ENCODE assay signal across 8 cellular contexts in the genomic region with DNA sequence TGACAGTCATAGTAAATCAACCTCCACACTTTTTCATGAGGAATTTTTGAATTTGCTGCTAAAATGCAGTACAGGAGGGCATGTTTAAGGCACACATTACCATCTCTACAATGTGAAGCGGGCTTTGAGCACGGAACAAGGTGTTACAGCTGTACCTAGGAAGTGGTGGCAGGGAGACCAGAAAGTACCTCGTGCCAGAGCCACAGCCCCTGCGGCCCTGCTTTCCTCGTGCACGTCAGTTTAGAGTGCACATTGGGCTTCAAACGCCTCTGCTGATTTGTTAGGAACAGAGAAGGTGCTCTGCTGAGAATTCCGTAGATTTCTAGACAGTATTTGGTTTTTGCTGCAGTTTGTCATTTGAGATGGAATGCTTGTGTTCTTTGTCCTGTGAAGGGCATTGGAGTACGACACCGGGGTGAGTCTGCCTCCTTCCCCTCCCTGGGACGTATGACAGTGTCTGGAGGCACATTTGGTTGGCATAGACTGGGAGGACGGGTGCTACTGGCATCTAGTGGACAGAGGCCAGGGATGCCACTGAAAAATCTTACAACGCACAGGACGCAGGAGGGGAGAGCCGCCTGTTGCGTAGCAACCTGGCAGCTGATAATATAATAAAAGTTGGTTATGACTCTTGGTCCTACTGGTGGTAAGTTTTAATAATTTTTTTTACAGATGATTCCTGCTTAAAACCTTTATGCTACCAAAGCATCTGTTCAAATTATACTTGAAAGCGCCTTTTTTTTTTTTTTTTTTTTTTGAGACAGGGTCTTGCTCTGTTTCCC. TPM values are rescaled to one million over a fixed set of nuclear protein-coding genes. Genes with fewer than 3 reads are reported as not detected.
DNase-seq lines count a peak whose midpoint lies in the region; TF ChIP-seq lines count a peak whose summit lies in the region.

No MANE protein-coding gene starts in this region.

- H3K27ac ChIP-seq in esophagus (ENCODE audit: low read depth in 2 of 2, low read length in 1 of 2): peak overlapping the region; percentile 76 to 77

- no peaks in the 10 kb centered on the region for H3K36me3 ChIP-seq in esophagus (ENCODE audit: control insufficient read depth in 2 of 2, insufficient read depth in 2 of 2, low read length in 1 of 2)

- WGBS in esophagus, 2 donors: 30 to 35% methylated on average over 17 of the region's 17 CpGs

- H3K27me3 Mint-ChIP-seq in neural crest cell (ENCODE audit: low read depth): no peaks in the 10 kb centered on the region

- peak overlapping the region; percentile 47 for H3K4me3 Mint-ChIP-seq in neural crest cell

- peaks cover 3 to 13% of the 10 kb centered on the region in 2 donors for H3K4me1 ChIP-seq in esophagus (ENCODE audit: control insufficient read depth in 2 of 2, insufficient read depth in 2 of 2, low read length in 1 of 2)

- H3K9me3 Mint-ChIP-seq in neural crest cell: no peaks in the 10 kb centered on the region

- H3K9me3 ChIP-seq in esophagus (ENCODE audit: control insufficient read depth in 2 of 2, insufficient read depth in 1 of 2, low read depth in 1 of 2, low read length in 1 of 2): no peaks in the 10 kb centered on the region

- peaks cover 46% of the 10 kb centered on the region for H3K4me1 Mint-ChIP-seq in neural crest cell

- TF ChIP-seq CTCF in GM12874 (IDR thresholded peaks at IDR 0.05; ENCODE audit: insufficient read depth, low read depth, low read length) (0 out of 2 replicates have a peak, but pooled peaks have one; percentile 13), neural crest cell (conservative IDR thresholded peaks at IDR 0.05) (peak; percentile 37)

- no peaks in the 10 kb centered on the region for H3K27me3 ChIP-seq in esophagus (ENCODE audit: control insufficient read depth in 1 of 2, insufficient read depth in 2 of 2, low read length in 2 of 2)

- H3K27ac Mint-ChIP-seq in neural crest cell (ENCODE audit: unreplicated experiment): peak overlapping the region; percentile 12

- peak; percentile 67 for DNase-seq in AG08395 (ENCODE audit: low spot score)
- peak; percentile 89 to 94 for DNase-seq in SHP77 (lab: John Stamatoyannopoulos, UW)
- no peak for DNase-seq in neural crest cell (ENCODE audit: low read depth, low spot score)
- no peak for DNase-seq in activated CD4-positive, CD25-positive, alpha-beta regulatory T cell treated with anti-CD3 and anti-CD28 coated beads, Interleukin-2, amount 50 U/mL, for 72 hours
- DNase-seq in stimulated activated CD4-positive, alpha-beta T cell treated with anti-CD3 and anti-CD28 coated beads, Interleukin-4, amount 100 ng/mL, for 24 hours: no peak
- no peak for DNase-seq in NCI-H82 treated with DMSO at 0.1 percent for 48 hours (lab: John Stamatoyannopoulos, UW; ENCODE audit: unreplicated experiment)

- H3K4me3 ChIP-seq in esophagus (ENCODE audit: low read depth in 1 of 2, low read length in 2 of 2): no peak overlapping the region

- H3K36me3 Mint-ChIP-seq in neural crest cell (ENCODE audit: low read depth): no peaks in the 10 kb centered on the region

RNA-seq across cellular contexts. Expression of gene FOXK2, which starts 9.1 kb away (rescaled TPM):
- 10 to 100 TPM; 15.9 to 20.5 TPM for polyA plus RNA-seq in esophagus
- total RNA-seq in neural crest cell: 84.3 and 92.2 TPM in 2 replicates

Comparison
In these comparisons a context has a peak if more than half of its experiments do, and no peak if none do; other contexts are left out.
1. DNase-seq: peak in AG08395 (single experiment) and SHP77 (2 of 2); none in neural crest cell (single experiment), activated CD4-positive, CD25-positive, alpha-beta regulatory T cell treated with anti-CD3 and anti-CD28 coated beads, Interleukin-2, amount 50 U/mL, for 72 hours (single experiment), stimulated activated CD4-positive, alpha-beta T cell treated with anti-CD3 and anti-CD28 coated beads, Interleukin-4, amount 100 ng/mL, for 24 hours (single experiment) and NCI-H82 treated with DMSO at 0.1 percent for 48 hours (single experiment).